18 cellular contexts compared by ENCODE assay signal in the genomic region with DNA sequence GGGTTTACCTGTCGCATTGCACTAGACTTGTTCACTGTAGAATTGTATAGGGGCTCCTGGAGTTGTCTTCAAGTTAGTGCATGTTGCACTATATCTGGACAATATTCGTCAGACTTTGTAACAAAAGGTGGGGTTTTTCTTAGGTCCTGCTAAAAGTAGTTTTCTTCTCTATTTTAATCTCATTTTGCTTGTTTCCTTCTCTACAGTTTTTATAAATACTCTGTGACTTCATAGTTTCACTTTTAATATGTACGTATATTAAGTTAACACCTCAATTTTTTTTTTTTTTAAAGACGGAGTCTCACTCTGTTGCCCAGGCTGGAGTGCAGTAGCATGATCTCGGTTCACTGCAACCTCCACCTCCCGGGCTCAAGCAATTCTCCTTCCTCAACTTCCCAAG. TPM values are rescaled to one million over a fixed set of nuclear protein-coding genes. Genes with fewer than 3 reads are reported as not detected.
DNase-seq lines count a peak whose midpoint lies in the region; ATAC-seq and TF ChIP-seq lines count a peak whose summit lies in the region.
"Had no signal": no experiment of that assay in that cellular context is flagged by ENCODE, and none has a peak within 500 bp of the region (broad histone marks: within the 10 kb centered on the region; RNA-seq: fewer than 3 reads in every experiment).

No MANE protein-coding gene starts in this region.

- no peaks in the 10 kb centered on the region for H3K36me3 Mint-ChIP-seq in effector memory CD8-positive, alpha-beta T cell (ENCODE audit: insufficient read depth)
- H3K36me3 Mint-ChIP-seq in HFFc6 (ENCODE audit: low read depth) = no peaks in the 10 kb centered on the region

- peak overlapping the region; percentile 71 for H3K4me3 Mint-ChIP-seq in effector memory CD8-positive, alpha-beta T cell
- no peak overlapping the region for H3K4me3 Mint-ChIP-seq in HFFc6
- H3K4me3 Mint-ChIP-seq: activated CD4-positive, alpha-beta T cell treated with anti-CD3 and anti-CD28 coated beads, Interleukin-2, amount 10 ng/mL, durations not matched to agents 7 days and 5 days had no signal

- CTCF ChIA-PET in GM10248 (lab: Yijun Ruan, JAX) = no interaction called here

- H3K27me3 Mint-ChIP-seq in effector memory CD8-positive, alpha-beta T cell = no peaks in the 10 kb centered on the region
- H3K27me3 Mint-ChIP-seq in HFFc6 (ENCODE audit: insufficient read depth) = peaks cover 7% of the 10 kb centered on the region
- H3K27me3 Mint-ChIP-seq: activated CD4-positive, alpha-beta T cell treated with anti-CD3 and anti-CD28 coated beads, Interleukin-2, amount 10 ng/mL, durations not matched to agents 7 days and 5 days had no signal

- TF ChIP-seq CTCF in GM10248 (IDR thresholded peaks at IDR 0.05; ENCODE audit: control extremely low read depth, extremely low read depth, low read depth, missing control alignments) (no peak), HFFc6 (IDR thresholded peaks at IDR 0.05) (no peak)

- H3K9me3 Mint-ChIP-seq in effector memory CD8-positive, alpha-beta T cell = no peaks in the 10 kb centered on the region
- H3K9me3 Mint-ChIP-seq in HFFc6 = no peaks in the 10 kb centered on the region

- DNase-seq in GM10248 (ENCODE audit: extremely low spot score) (peak; percentile 51), NCI-H2196 treated with DMSO at 0.1 percent for 48 hours (lab: John Stamatoyannopoulos, UW; ENCODE audit: unreplicated experiment) (no peak), HFFc6 (no peak)
- DNase-seq in effector memory CD8-positive, alpha-beta T cell = no peak
- DNase-seq: activated CD4-positive, alpha-beta T cell treated with anti-CD3 and anti-CD28 coated beads, Interleukin-2, amount 10 ng/mL, durations not matched to agents 7 days and 5 days; DND-41; effector memory CD4-positive, alpha-beta T cell; kidney glomerular epithelial cell; NCI-H1105; NCI-H2227 treated with DMSO at 0.1 percent for 48 hours; NK-92 treated with Interleukin-12 subunit alpha and Interleukin-12 subunit beta, amount 100 ng/mL, for 24 hours; nucleus accumbens; right lobe of liver had no signal

- POLR2A ChIA-PET in GM10248 (lab: Yijun Ruan, JAX) = no interaction called here

- peak; percentile 47 for ATAC-seq in GM18858 (IDR thresholded peaks at IDR 0.05; ENCODE audit: unreplicated experiment)
- peak; percentile 68 for ATAC-seq in HG02885 (IDR thresholded peaks at IDR 0.05; ENCODE audit: poor library complexity, unreplicated experiment)
- peak; percentile 89 for ATAC-seq in effector memory CD8-positive, alpha-beta T cell (replicated peaks)
- no peak for ATAC-seq in HG03039 (IDR thresholded peaks at IDR 0.05; ENCODE audit: unreplicated experiment)
- ATAC-seq in HG03342 (IDR thresholded peaks at IDR 0.05; ENCODE audit: unreplicated experiment) = no peak
- ATAC-seq: right lobe of liver, Right ventricle myocardium inferior had no signal

- H3K4me1 Mint-ChIP-seq in effector memory CD8-positive, alpha-beta T cell (ENCODE audit: low read depth in 2 of 2) = peaks cover 0 to 13% of the 10 kb centered on the region in 2 donors
- no peaks in the 10 kb centered on the region for H3K4me1 Mint-ChIP-seq in HFFc6 (ENCODE audit: low read depth)

- H3K27ac Mint-ChIP-seq in effector memory CD8-positive, alpha-beta T cell = peak overlapping the region; percentile 46 to 86
- H3K27ac Mint-ChIP-seq in HFFc6 = no peak overlapping the region
- H3K27ac Mint-ChIP-seq: activated CD4-positive, alpha-beta T cell treated with anti-CD3 and anti-CD28 coated beads, Interleukin-2, amount 10 ng/mL, durations not matched to agents 7 days and 5 days had no signal

RNA-seq across cellular contexts. Expression of gene MRPS6, which starts 26.5 kb away (rescaled TPM):
- total RNA-seq in HFFc6 (2021; fragmentation: NEBNext Ultra II Directional; extraction: Animal tissue kit (Norgen Biotek cat#: 25700)) = 10 to 100 TPM; 57.1 to 89.6 (median 62.8) TPM

RNA-seq across cellular contexts. Expression of gene SLC5A3, which starts 26.5 kb away (rescaled TPM):
- 10 to 100 TPM in 2 of 6 experiments, 1 to 10 TPM in 4; 7.3 to 21.1 (median 8.8) TPM for total RNA-seq in HFFc6 (2021; fragmentation: NEBNext Ultra II Directional; extraction: Animal tissue kit (Norgen Biotek cat#: 25700))

Comparison
In these comparisons a context has a peak if more than half of its experiments do, and no peak if none do; other contexts are left out.
1. ATAC-seq: peak in GM18858 (single experiment), HG02885 (single experiment) and effector memory CD8-positive, alpha-beta T cell (single experiment); none in HG03039 (single experiment) and HG03342 (single experiment).